ENCODE assay signal across 14 cellular contexts in the genomic region with DNA sequence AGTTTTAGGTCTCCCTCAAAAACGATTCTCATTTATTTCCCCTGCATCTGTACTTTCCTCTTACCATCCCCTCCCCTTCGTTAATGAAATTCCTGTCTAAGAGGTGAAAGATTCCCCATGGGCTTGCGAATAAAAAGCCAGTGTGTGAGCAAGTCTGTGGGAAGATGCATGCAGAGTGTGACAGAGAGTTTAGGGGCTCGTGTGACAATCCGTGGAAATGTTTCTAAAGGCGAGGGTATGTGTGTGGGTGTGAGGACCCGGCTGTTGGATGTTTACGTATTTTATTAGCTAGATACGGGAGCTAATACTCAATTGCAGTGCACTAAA. TPM values are rescaled to one million over a fixed set of nuclear protein-coding genes. Genes with fewer than 3 reads are reported as not detected.
DNase-seq lines count a peak whose midpoint lies in the region; ATAC-seq and TF ChIP-seq lines count a peak whose summit lies in the region.
"Had no signal": no experiment of that assay in that cellular context is flagged by ENCODE, and none has a peak within 500 bp of the region (broad histone marks: within the 10 kb centered on the region; RNA-seq: fewer than 3 reads in every experiment).

No MANE protein-coding gene starts in this region.

- H3K23ac ChIP-seq in mesendoderm (ENCODE audit: low read length), result no peak overlapping the region

- H3K36me3 ChIP-seq in adipocyte (ENCODE audit: control insufficient read depth, insufficient read depth, low read length, severe bottlenecking) (no peaks in the 10 kb centered on the region), mesendoderm (ENCODE audit: control insufficient read depth, insufficient read depth, low read length) (no peaks in the 10 kb centered on the region), upper lobe of left lung (no peaks in the 10 kb centered on the region)

- H3K4ac ChIP-seq in mesendoderm (ENCODE audit: low read depth, low read length), result no peak overlapping the region

- no peak for TF ChIP-seq POLR2A in upper lobe of left lung (IDR thresholded peaks at IDR 0.05)

- TF ChIP-seq CTCF in upper lobe of left lung (IDR thresholded peaks at IDR 0.05), result no peak
- no peak for TF ChIP-seq CTCF in osteocyte (IDR thresholded peaks at IDR 0.05)

- no peak for DNase-seq in activated naive CD4-positive, alpha-beta T cell treated with anti-CD3 and anti-CD28 coated beads, Interleukin-2, amount 10 ng/mL, durations not matched to agents 7 days and 5 days
- DNase-seq in adipocyte (ENCODE audit: low read depth) (no peak), mesendoderm (peak; percentile 78), upper lobe of left lung (no peak), osteocyte (ENCODE audit: extremely low spot score, unreplicated experiment) (no peak), left colon (no peak)
- DNase-seq: aorta, H7, NCI-H1048, SHP77 treated with DMSO at 0.1 percent for 48 hours had no signal

- no peaks in the 10 kb centered on the region for H3K79me1 ChIP-seq in mesendoderm (ENCODE audit: low read length)

- no peak overlapping the region for H3K18ac ChIP-seq in mesendoderm (ENCODE audit: low read length)

- H3K4me1 Mint-ChIP-seq in activated naive CD4-positive, alpha-beta T cell treated with anti-CD3 and anti-CD28 coated beads, Interleukin-2, amount 50 U/mL, for 24 hours, result peaks cover 25% of the 10 kb centered on the region
- peaks cover 17% of the 10 kb centered on the region for H3K4me1 Mint-ChIP-seq in activated naive CD4-positive, alpha-beta T cell treated with anti-CD3 and anti-CD28 coated beads, Interleukin-2, amount 10 ng/mL, durations not matched to agents 7 days and 5 days
- H3K4me1 Mint-ChIP-seq in osteocyte (ENCODE audit: unreplicated experiment), result peaks cover 8% of the 10 kb centered on the region

- WGBS in mesendoderm (ENCODE audit: extremely low coverage, insufficient coverage, low lambda C conversion rate), result no CpG with 5 or more reads among the region's 9 CpGs
- WGBS in upper lobe of left lung, 2 donors, result 43 to 49% methylated on average over 8 to 9 of the region's 9 CpGs

- H3K9me3 ChIP-seq in adipocyte (ENCODE audit: control insufficient read depth, low read length), result no peaks in the 10 kb centered on the region
- no peaks in the 10 kb centered on the region for H3K9me3 ChIP-seq in upper lobe of left lung

- H3K27ac ChIP-seq in mesendoderm (ENCODE audit: low read depth, low read length) (no peak overlapping the region), upper lobe of left lung (peak overlapping the region; percentile 63 to 90 (median 78))

- H3K9ac ChIP-seq in adipocyte (ENCODE audit: low read length) (no peak overlapping the region), mesendoderm (ENCODE audit: low read length) (no peak overlapping the region)

- peak overlapping the region; percentile 3 for H3K56ac ChIP-seq in mesendoderm (ENCODE audit: low read length)

- intact Hi-C loops in left colon (cut with DNase I, micrococcal nuclease), result no loop called here

- H2BK15ac ChIP-seq in mesendoderm (replicated peaks; ENCODE audit: low read depth), result no peak overlapping the region

- H2AK5ac ChIP-seq in mesendoderm (ENCODE audit: low read length), result no peak overlapping the region

- H3K4me2 ChIP-seq in mesendoderm (ENCODE audit: low read length), result no peak overlapping the region

- H3K27me3 Mint-ChIP-seq in activated naive CD4-positive, alpha-beta T cell treated with anti-CD3 and anti-CD28 coated beads, Interleukin-2, amount 50 U/mL, for 24 hours, result peaks cover 10% of the 10 kb centered on the region
- peaks cover 70% of the 10 kb centered on the region for H3K27me3 Mint-ChIP-seq in activated naive CD4-positive, alpha-beta T cell treated with anti-CD3 and anti-CD28 coated beads, Interleukin-2, amount 10 ng/mL, durations not matched to agents 7 days and 5 days
- peaks cover 56% of the 10 kb centered on the region for H3K27me3 Mint-ChIP-seq in osteocyte (ENCODE audit: unreplicated experiment)

- no peak overlapping the region for H3K27ac Mint-ChIP-seq in activated naive CD4-positive, alpha-beta T cell treated with anti-CD3 and anti-CD28 coated beads, Interleukin-2, amount 50 U/mL, for 24 hours
- H3K27ac Mint-ChIP-seq in activated naive CD4-positive, alpha-beta T cell treated with anti-CD3 and anti-CD28 coated beads, Interleukin-2, amount 10 ng/mL, durations not matched to agents 7 days and 5 days, result no peak overlapping the region
- no peak overlapping the region for H3K27ac Mint-ChIP-seq in osteocyte (ENCODE audit: unreplicated experiment)

- H3K4me3 ChIP-seq in adipocyte (ENCODE audit: low read length) (peak overlapping the region; percentile 51), mesendoderm (ENCODE audit: low read length) (no peak overlapping the region), upper lobe of left lung (peak overlapping the region in 2 of 4 donors; percentile 42 to 47)

- TF ChIP-seq EP300 in upper lobe of left lung (IDR thresholded peaks at IDR 0.05), result no peak

- H4K5ac ChIP-seq in mesendoderm (ENCODE audit: low read length), result no peak overlapping the region

- CTCF ChIA-PET in activated naive CD4-positive, alpha-beta T cell treated with anti-CD3 and anti-CD28 coated beads, Interleukin-2, amount 10 ng/mL, durations not matched to agents 7 days and 5 days (lab: Charles Lee), result interaction anchor here (1.4 kb wide), 1 partner anchor 118 kb away, joined by 6 read pairs; no protein-coding TSS in a partner anchor

- no peak for ATAC-seq in upper lobe of left lung (ENCODE audit: low FRiP score in 2 of 2)
- no peak for ATAC-seq in left colon
- ATAC-seq in GM19023 (IDR thresholded peaks at IDR 0.05; ENCODE audit: unreplicated experiment), result no peak

- no peaks in the 10 kb centered on the region for H3K36me3 Mint-ChIP-seq in activated naive CD4-positive, alpha-beta T cell treated with anti-CD3 and anti-CD28 coated beads, Interleukin-2, amount 50 U/mL, for 24 hours
- no peaks in the 10 kb centered on the region for H3K36me3 Mint-ChIP-seq in activated naive CD4-positive, alpha-beta T cell treated with anti-CD3 and anti-CD28 coated beads, Interleukin-2, amount 10 ng/mL, durations not matched to agents 7 days and 5 days
- no peaks in the 10 kb centered on the region for H3K36me3 Mint-ChIP-seq in osteocyte (ENCODE audit: unreplicated experiment)

- no peak overlapping the region for H2BK120ac ChIP-seq in mesendoderm (ENCODE audit: low read depth, low read length)

- H3K79me2 ChIP-seq in mesendoderm (ENCODE audit: control insufficient read depth, insufficient read depth, low read length), result no peaks in the 10 kb centered on the region

- H4K8ac ChIP-seq in mesendoderm (ENCODE audit: low read depth, low read length), result no peak overlapping the region

- peak overlapping the region; percentile 65 for H3K4me3 Mint-ChIP-seq in activated naive CD4-positive, alpha-beta T cell treated with anti-CD3 and anti-CD28 coated beads, Interleukin-2, amount 50 U/mL, for 24 hours
- no peak overlapping the region for H3K4me3 Mint-ChIP-seq in activated naive CD4-positive, alpha-beta T cell treated with anti-CD3 and anti-CD28 coated beads, Interleukin-2, amount 10 ng/mL, durations not matched to agents 7 days and 5 days
- H3K4me3 Mint-ChIP-seq in osteocyte (ENCODE audit: unreplicated experiment), result no peak overlapping the region
- H3K4me3 Mint-ChIP-seq: neural crest cell had no signal

- H3K9me3 Mint-ChIP-seq in activated naive CD4-positive, alpha-beta T cell treated with anti-CD3 and anti-CD28 coated beads, Interleukin-2, amount 50 U/mL, for 24 hours, result no peaks in the 10 kb centered on the region
- H3K9me3 Mint-ChIP-seq in activated naive CD4-positive, alpha-beta T cell treated with anti-CD3 and anti-CD28 coated beads, Interleukin-2, amount 10 ng/mL, durations not matched to agents 7 days and 5 days, result no peaks in the 10 kb centered on the region
- no peaks in the 10 kb centered on the region for H3K9me3 Mint-ChIP-seq in osteocyte (ENCODE audit: unreplicated experiment)
- H3K9me3 Mint-ChIP-seq: neural crest cell had no signal

- no peak overlapping the region for H2BK5ac ChIP-seq in mesendoderm (ENCODE audit: low read length)

- H3K4me1 ChIP-seq in adipocyte (ENCODE audit: control insufficient read depth, insufficient read depth, low read length) (peaks cover 22% of the 10 kb centered on the region), mesendoderm (ENCODE audit: control insufficient read depth, low read depth, low read length) (peaks cover 13% of the 10 kb centered on the region), upper lobe of left lung (peaks cover 0 to 9% (median 3%) of the 10 kb centered on the region in 4 donors)

- H3K27me3 ChIP-seq in adipocyte (replicated peaks; ENCODE audit: control insufficient read depth, insufficient read depth, low read length) (peaks cover 45% of the 10 kb centered on the region), mesendoderm (ENCODE audit: insufficient read depth, low read length, poor library complexity) (no peaks in the 10 kb centered on the region), upper lobe of left lung (no peaks in the 10 kb centered on the region)

RNA-seq across cellular contexts. Expression of gene HOPX, which starts 0.7 kb away (rescaled TPM):
- polyA plus RNA-seq in mesendoderm (2013, experiment 1 of 2), result 0.60 TPM
- polyA plus RNA-seq in mesendoderm (2013, experiment 2 of 2), result 0.43 TPM
- total RNA-seq in upper lobe of left lung (1,000 to 10,000 TPM in 2 of 6 donors, 100 to 1,000 TPM in 4; 235 to 1,594 (median 506) TPM), osteocyte (0.35 TPM in 1 of 2 replicates, not detected in the other), left colon (1 to 10 TPM in 1 of 2 donors, under 1 TPM in 1; 0.76 to 2.7 TPM)
- total RNA-seq: H7, HT1080, neural crest cell had no signal

Comparison
In these comparisons a context has a peak if more than half of its experiments do, and no peak if none do; other contexts are left out.
1. RNA of gene HOPX, which starts 0.7 kb away (total RNA-seq): 235 to 1,594 TPM in upper lobe of left lung; 0.76 to 2.7 TPM in left colon and 0.35 TPM in osteocyte; every median in the first group is over 10 times any median in the second.